18 cellular contexts compared by ENCODE assay signal in the genomic region with DNA sequence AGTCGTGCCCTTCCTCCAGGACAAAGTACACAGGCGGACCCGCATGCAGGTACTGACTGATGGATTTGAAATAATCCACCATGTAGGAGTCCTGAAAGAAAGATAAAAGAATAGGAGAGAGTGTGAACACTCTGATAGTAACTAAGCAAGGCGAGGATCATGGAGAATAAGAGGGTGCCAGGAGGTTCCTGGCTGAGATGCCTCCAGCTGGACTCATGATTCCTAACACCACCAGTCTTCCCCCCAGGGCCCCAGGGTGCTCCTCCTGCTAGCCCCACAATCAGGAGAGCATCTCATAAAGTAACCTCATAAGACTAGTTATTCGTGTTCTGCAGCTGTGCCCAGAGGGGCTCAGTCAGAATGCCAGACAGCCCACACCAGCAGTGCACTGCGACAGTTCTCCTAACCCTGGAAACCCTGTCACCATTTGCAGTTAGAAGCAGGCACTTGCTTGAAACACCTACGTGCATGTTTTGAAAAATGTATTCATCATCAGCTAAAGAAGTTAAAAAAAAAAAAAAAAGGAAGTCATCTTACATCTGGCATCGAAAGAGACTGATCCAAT. TPM values are rescaled to one million over a fixed set of nuclear protein-coding genes. Genes with fewer than 3 reads are reported as not detected.
DNase-seq lines count a peak whose midpoint lies in the region; ATAC-seq, FAIRE-seq and TF ChIP-seq lines count a peak whose summit lies in the region.
"Had no signal": no experiment of that assay in that cellular context is flagged by ENCODE, and none has a peak within 500 bp of the region (broad histone marks: within the 10 kb centered on the region; RNA-seq: fewer than 3 reads in every experiment).

No MANE protein-coding gene starts in this region.

- H2AFZ ChIP-seq in mesenchymal stem cell (ENCODE audit: low read depth, low read length): no peak overlapping the region

- no peak for ATAC-seq in activated naive CD8-positive, alpha-beta T cell treated with anti-CD3 and anti-CD28 coated beads, Interleukin-2, amount 10 ng/mL, durations not matched to agents 7 days and 5 days (ENCODE audit: low read depth)
- ATAC-seq in GM19455 (IDR thresholded peaks at IDR 0.05; ENCODE audit: unreplicated experiment) (no peak), HG02623 (IDR thresholded peaks at IDR 0.05; ENCODE audit: unreplicated experiment) (no peak)

- H3K4me3 ChIP-seq in mesenchymal stem cell (ENCODE audit: insufficient read depth in 1 of 2, low read depth in 1 of 2, low read length in 2 of 2): no peak overlapping the region
- no peak overlapping the region for H3K4me3 ChIP-seq in vagina
- H3K4me3 ChIP-seq: breast epithelium had no signal

- H3K79me1 ChIP-seq in mesenchymal stem cell (replicated peaks; ENCODE audit: low read length, poor library complexity, severe bottlenecking): peaks cover 19% of the 10 kb centered on the region

- POLR2A ChIA-PET in activated naive CD8-positive, alpha-beta T cell treated with anti-CD3 and anti-CD28 coated beads, Interleukin-2, amount 10 ng/mL, durations not matched to agents 7 days and 5 days (lab: Charles Lee): interaction anchor here (0.6 to 1.7 kb wide), 4 partner anchors 13 to 49 kb away, joined by 4 to 10 read pairs (median 4); partner anchors contain the start of gene NPC1

- H3K27me3 ChIP-seq in mesenchymal stem cell (ENCODE audit: control insufficient read depth in 1 of 2, insufficient read depth in 1 of 2, low read length in 2 of 2) (no peaks in the 10 kb centered on the region), vagina (no peaks in the 10 kb centered on the region)
- H3K27me3 ChIP-seq: breast epithelium had no signal

- peak overlapping the region; percentile 64 for H3K27ac Mint-ChIP-seq in activated naive CD8-positive, alpha-beta T cell treated with anti-CD3 and anti-CD28 coated beads, Interleukin-2, amount 10 ng/mL, durations not matched to agents 7 days and 5 days
- H3K27ac Mint-ChIP-seq: nephron had no signal

- no peak overlapping the region for H3K9ac ChIP-seq in mesenchymal stem cell (ENCODE audit: low read length)

- intact Hi-C loops in vagina (cut with DNase I): no loop called here

- H4K8ac ChIP-seq in mesenchymal stem cell (ENCODE audit: low read length): no peak overlapping the region

- H3K4me1 Mint-ChIP-seq in activated naive CD8-positive, alpha-beta T cell treated with anti-CD3 and anti-CD28 coated beads, Interleukin-2, amount 10 ng/mL, durations not matched to agents 7 days and 5 days: peaks cover 36% of the 10 kb centered on the region

- H3K36me3 Mint-ChIP-seq in activated naive CD8-positive, alpha-beta T cell treated with anti-CD3 and anti-CD28 coated beads, Interleukin-2, amount 10 ng/mL, durations not matched to agents 7 days and 5 days: peaks cover 31% of the 10 kb centered on the region

- no peak overlapping the region for H3K27ac ChIP-seq in mesenchymal stem cell (ENCODE audit: low read length, poor library complexity, severe bottlenecking)
- H3K27ac ChIP-seq in vagina: no peak overlapping the region

- no peak overlapping the region for H3K14ac ChIP-seq in mesenchymal stem cell (ENCODE audit: low read length in 2 of 2)

- no peak overlapping the region for H3K18ac ChIP-seq in mesenchymal stem cell (ENCODE audit: low read depth in 1 of 2, low read length in 2 of 2)

- FAIRE-seq in GM19239 (lab: Jason Lieb, UNC): peak; percentile 31
- FAIRE-seq: endothelial cell of umbilical vein, keratinocyte had no signal

- no peaks in the 10 kb centered on the region for H3K27me3 Mint-ChIP-seq in activated naive CD8-positive, alpha-beta T cell treated with anti-CD3 and anti-CD28 coated beads, Interleukin-2, amount 10 ng/mL, durations not matched to agents 7 days and 5 days

- H2BK12ac ChIP-seq in mesenchymal stem cell (ENCODE audit: low read length in 2 of 2): no peak overlapping the region

- H2AK5ac ChIP-seq in mesenchymal stem cell (ENCODE audit: low read length, severe bottlenecking): peak overlapping the region; percentile 34

- peaks cover 67 to 99% of the 10 kb centered on the region in 2 experiments for H3K36me3 ChIP-seq in mesenchymal stem cell (ENCODE audit: control insufficient read depth in 1 of 2, insufficient read depth in 2 of 2, low read depth in 1 of 2, low read length in 2 of 2)
- H3K36me3 ChIP-seq in vagina: peaks cover 0 to 99% of the 10 kb centered on the region in 2 donors

- H3K4ac ChIP-seq in mesenchymal stem cell (ENCODE audit: low read depth in 1 of 2, low read length in 2 of 2): no peak overlapping the region

- no peak overlapping the region for H2BK5ac ChIP-seq in mesenchymal stem cell (ENCODE audit: low read depth, low read length, poor library complexity, severe bottlenecking)

- H4K91ac ChIP-seq in mesenchymal stem cell (ENCODE audit: low read length): no peak overlapping the region

- DNase-seq in CD1c-positive myeloid dendritic cell (ENCODE audit: extremely low spot score) (peak; percentile 76), GM19239 (ENCODE audit: insufficient read length, low spot score) (no peak), mesenchymal stem cell (no peak), vagina (ENCODE audit: extremely low spot score in 2 of 2) (no peak), DMS153 (lab: John Stamatoyannopoulos, UW) (no peak)
- DNase-seq in activated naive CD8-positive, alpha-beta T cell treated with anti-CD3 and anti-CD28 coated beads, Interleukin-2, amount 10 ng/mL, durations not matched to agents 7 days and 5 days: no peak
- DNase-seq: activated T-cell treated with anti-CD3 and anti-CD28 coated beads, Interleukin-2, amount 50 U/mL, for 1 hour; H7; Karpas-422; NCI-H2029; NCI-H748 treated with DMSO at 0.1 percent for 48 hours; SHP77 had no signal

- H3K9me3 ChIP-seq in mesenchymal stem cell (ENCODE audit: control insufficient read depth, low read length): no peaks in the 10 kb centered on the region
- no peaks in the 10 kb centered on the region for H3K9me3 ChIP-seq in vagina
- H3K9me3 ChIP-seq: breast epithelium had no signal

- no peak overlapping the region for H3K23ac ChIP-seq in mesenchymal stem cell (ENCODE audit: low read length in 2 of 2)

- no peak overlapping the region for H3K4me2 ChIP-seq in mesenchymal stem cell (ENCODE audit: low read length, poor library complexity, severe bottlenecking)

- peak overlapping the region; percentile 63 for H3K4me3 Mint-ChIP-seq in activated naive CD8-positive, alpha-beta T cell treated with anti-CD3 and anti-CD28 coated beads, Interleukin-2, amount 10 ng/mL, durations not matched to agents 7 days and 5 days
- H3K4me3 Mint-ChIP-seq: nephron had no signal

- WGBS in mesenchymal stem cell: over 99% methylated on average over 8 of the region's 8 CpGs

- no peak overlapping the region for H2BK15ac ChIP-seq in mesenchymal stem cell (ENCODE audit: low read depth, poor library complexity, severe bottlenecking)

- no peak for TF ChIP-seq CTCF in vagina (IDR thresholded peaks at IDR 0.05)

- H3K9me3 Mint-ChIP-seq in activated naive CD8-positive, alpha-beta T cell treated with anti-CD3 and anti-CD28 coated beads, Interleukin-2, amount 10 ng/mL, durations not matched to agents 7 days and 5 days: no peaks in the 10 kb centered on the region
- H3K9me3 Mint-ChIP-seq: nephron had no signal

- H2BK120ac ChIP-seq in mesenchymal stem cell (ENCODE audit: low read depth, low read length): no peak overlapping the region

- H3K4me1 ChIP-seq in mesenchymal stem cell (ENCODE audit: control insufficient read depth, insufficient read depth, low read depth, low read length): peaks cover 9% of the 10 kb centered on the region
- no peaks in the 10 kb centered on the region for H3K4me1 ChIP-seq in vagina
- H3K4me1 ChIP-seq: breast epithelium had no signal

- no peak for TF ChIP-seq POLR2A in vagina (IDR thresholded peaks at IDR 0.05)

RNA-seq across cellular contexts. Expression of gene RMC1, which starts 36.7 kb away (rescaled TPM):
- total RNA-seq in activated naive CD8-positive, alpha-beta T cell treated with anti-CD3 and anti-CD28 coated beads, Interleukin-2, amount 10 ng/mL, durations not matched to agents 7 days and 5 days: 10 to 100 TPM; 55.8 to 58.3 TPM
- 24.8 TPM for polyA plus RNA-seq in mesenchymal stem cell (2013, experiment 1 of 2)
- 24.4 TPM for polyA plus RNA-seq in mesenchymal stem cell (2013, experiment 2 of 2)
- total RNA-seq in vagina: 17.7 TPM

RNA-seq across cellular contexts. Expression of gene NPC1, which starts 46.3 kb away (rescaled TPM):
- total RNA-seq in activated naive CD8-positive, alpha-beta T cell treated with anti-CD3 and anti-CD28 coated beads, Interleukin-2, amount 10 ng/mL, durations not matched to agents 7 days and 5 days: 10 to 100 TPM; 54.5 to 55.3 TPM
- 65.6 TPM for polyA plus RNA-seq in mesenchymal stem cell (2013, experiment 1 of 2)
- 62.1 TPM for polyA plus RNA-seq in mesenchymal stem cell (2013, experiment 2 of 2)
- total RNA-seq in vagina: 89.9 TPM
